In the genomic region with DNA sequence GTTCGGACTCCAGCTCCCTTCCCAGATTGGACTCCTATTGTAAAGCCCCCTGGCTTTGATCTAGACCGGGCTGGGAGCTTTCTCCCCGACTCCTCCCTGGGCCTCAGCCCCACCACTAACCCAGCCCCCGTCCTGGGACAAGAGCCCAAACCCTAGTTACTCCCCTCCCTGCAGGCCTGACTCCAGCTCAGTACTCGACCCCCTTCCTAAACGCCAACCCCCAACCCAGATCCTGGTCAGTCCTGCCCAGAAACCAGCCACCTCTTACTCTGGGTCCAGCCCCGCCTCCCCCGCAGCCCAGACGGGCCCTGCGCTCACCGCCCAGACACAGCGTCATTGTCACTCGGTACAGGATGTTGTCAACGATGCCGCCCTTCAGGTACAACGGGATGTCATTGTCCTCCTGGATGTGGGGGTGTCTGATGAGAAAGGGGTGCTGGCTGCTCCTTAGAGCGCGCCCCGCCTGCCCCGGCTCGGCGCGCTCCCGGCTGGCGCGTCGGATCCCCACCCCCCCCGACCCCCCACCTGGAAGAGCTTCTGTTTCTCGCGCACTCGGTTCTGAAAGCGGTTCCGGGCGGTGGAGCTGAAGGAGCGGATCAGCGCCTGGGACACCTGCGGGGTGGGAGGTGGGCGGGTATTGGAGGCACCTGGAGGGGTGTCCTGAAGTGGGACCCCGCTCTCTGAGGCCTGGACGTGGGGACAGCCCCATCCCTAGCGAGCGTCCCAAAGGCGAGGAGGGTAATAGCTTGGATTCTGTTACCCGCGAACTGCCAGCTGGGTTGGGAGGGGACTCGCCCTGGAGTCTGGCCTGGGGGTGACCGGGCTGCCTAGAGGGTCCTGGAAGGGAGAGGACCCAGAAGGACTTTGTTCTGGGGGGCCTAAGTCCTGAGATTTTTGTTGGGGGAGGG, we compare ENCODE assay signal across 10 cellular contexts.
DNase-seq lines count a peak whose midpoint lies in the region; ATAC-seq and TF ChIP-seq lines count a peak whose summit lies in the region.
"Had no signal": no experiment of that assay in that cellular context is flagged by ENCODE, and none has a peak within 500 bp of the region (broad histone marks: within the 10 kb centered on the region; RNA-seq: fewer than 3 reads in every experiment).

No MANE protein-coding gene starts in this region.

- peak overlapping the region; percentile 85 for H3K27ac ChIP-seq in duodenal mucosa (ENCODE audit: low read depth, low read length)
- H3K27ac ChIP-seq in skin epidermis, result peak overlapping the region in 20 of 21 experiments; percentile 14 to 98 (median 82)
- H3K27ac ChIP-seq: SJSA1 had no signal

- H3K9me3 ChIP-seq in duodenal mucosa (ENCODE audit: control insufficient read depth in 1 of 2, low read length in 2 of 2), result no peaks in the 10 kb centered on the region
- H3K9me3 ChIP-seq: SJSA1 had no signal

- H3K27me3 ChIP-seq in duodenal mucosa (ENCODE audit: control insufficient read depth in 1 of 2, insufficient read depth in 2 of 2, low read length in 2 of 2), result no peaks in the 10 kb centered on the region
- H3K27me3 ChIP-seq: SJSA1 had no signal

- peak overlapping the region in 1 of 2 donors; percentile 39 for H3K9ac ChIP-seq in duodenal mucosa (ENCODE audit: low read depth in 1 of 2, low read length in 2 of 2)

- TF ChIP-seq CTCF in GM13977 (IDR thresholded peaks at IDR 0.05; ENCODE audit: extremely low read depth, insufficient read depth, missing control alignments), result no peak

- peak overlapping the region; percentile 15 to 32 for H3K4me3 ChIP-seq in duodenal mucosa (ENCODE audit: low read depth in 1 of 2, low read length in 2 of 2)
- peak overlapping the region; percentile 19 to 47 (median 29) for H3K4me3 ChIP-seq in skin epidermis
- H3K4me3 ChIP-seq: SJSA1 had no signal

- in situ Hi-C loops in GM13977 (cut with MboI; ENCODE audit: low pct_unique_long_range_greater_than_20kb, low sequenced_read_pairs, unreplicated experiment), result no loop called here

- ATAC-seq in HG03520 (IDR thresholded peaks at IDR 0.05; ENCODE audit: unreplicated experiment) (no peak), GM18498 (IDR thresholded peaks at IDR 0.05; ENCODE audit: unreplicated experiment) (no peak)

- no peaks in the 10 kb centered on the region for H3K4me1 ChIP-seq in duodenal mucosa (ENCODE audit: control insufficient read depth in 1 of 2, insufficient read depth in 2 of 2, low read length in 2 of 2)

- peak; percentile 39 for DNase-seq in GM13977 (ENCODE audit: low spot score)
- peak; percentile 21 for DNase-seq in kidney tubule cell (ENCODE audit: low spot score)
- DNase-seq in NCI-H774 (lab: John Stamatoyannopoulos, UW), result no peak
- no peak for DNase-seq in NCI-H2196 (lab: John Stamatoyannopoulos, UW; ENCODE audit: unreplicated experiment)
- DNase-seq: NCI-H1105 had no signal

- peaks cover 19 to 45% of the 10 kb centered on the region in 2 donors for H3K36me3 ChIP-seq in duodenal mucosa (ENCODE audit: control insufficient read depth in 1 of 2, insufficient read depth in 2 of 2, low read length in 2 of 2)

Comparison
In these comparisons a context has a peak if more than half of its experiments do, and no peak if none do; other contexts are left out.
1. DNase-seq: peak in GM13977 (single experiment) and kidney tubule cell (single experiment); none in NCI-H774 (single experiment) and NCI-H2196 (single experiment).